In genomic region chr5:96288845-96289185, GRCh38 we compare ENCODE assay signal across 1 cellular context.
TF ChIP-seq lines count a peak whose summit lies in the region.

No MANE protein-coding gene starts in this region.

TF ChIP-seq in HepG2, 621 proteins besides CTCF, POLR2A, EP300 and RAD21 (continued from another document and continues in another):
- TF ChIP-seq BATF2 (CRISPR knock-in tag; IDR thresholded peaks at IDR 0.05): no peak
- no peak for TF ChIP-seq ELF1 (CRISPR knock-in tag; IDR thresholded peaks at IDR 0.05)
- no peak for TF ChIP-seq POLR2AphosphoS5 (IDR thresholded peaks at IDR 0.05; ENCODE audit: low read depth, low read length)
- TF ChIP-seq CSRNP1 (CRISPR knock-in tag; IDR thresholded peaks at IDR 0.05): no peak
- TF ChIP-seq ZNF83 (CRISPR knock-in tag; IDR thresholded peaks at IDR 0.05; ENCODE audit: borderline replicate concordance): no peak
- peak; percentile 53; the same call in 1 of the 2 replicates for TF ChIP-seq FOXA3 (CRISPR knock-in tag; IDR thresholded peaks at IDR 0.05)
- TF ChIP-seq XBP1 (CRISPR knock-in tag; IDR thresholded peaks at IDR 0.05): no peak
- no peak for TF ChIP-seq ZSCAN22 (CRISPR knock-in tag; IDR thresholded peaks at IDR 0.05)
- TF ChIP-seq THAP11 (CRISPR knock-in tag; IDR thresholded peaks at IDR 0.05): peak; percentile 48
- TF ChIP-seq ETV5 (CRISPR knock-in tag; IDR thresholded peaks at IDR 0.05; ENCODE audit: borderline replicate concordance): peak; percentile 63; the same call in 1 of the 2 replicates
- no peak for TF ChIP-seq HMG20B (CRISPR knock-in tag; conservative IDR thresholded peaks at IDR 0.05)
- TF ChIP-seq NKX3-1 (CRISPR knock-in tag; IDR thresholded peaks at IDR 0.05): no peak
- 0 out of 2 replicates have a peak, but pooled peaks have one; percentile 60 for TF ChIP-seq SIX1 (CRISPR knock-in tag; IDR thresholded peaks at IDR 0.05; ENCODE audit: borderline replicate concordance)
- TF ChIP-seq TGIF2 (CRISPR knock-in tag; IDR thresholded peaks at IDR 0.05): no peak
- TF ChIP-seq ZNF512 (CRISPR knock-in tag; IDR thresholded peaks at IDR 0.05): no peak
- TF ChIP-seq ONECUT2 (CRISPR knock-in tag; IDR thresholded peaks at IDR 0.05): peak; percentile 57
- TF ChIP-seq RFX3 (CRISPR knock-in tag; IDR thresholded peaks at IDR 0.05): no peak
- TF ChIP-seq ZNF362 (CRISPR knock-in tag; IDR thresholded peaks at IDR 0.05; ENCODE audit: borderline replicate concordance): 0 out of 2 replicates have a peak, but pooled peaks have one; percentile 10
- TF ChIP-seq ZMYM2 (CRISPR knock-in tag; IDR thresholded peaks at IDR 0.05): no peak
- TF ChIP-seq POLR2AphosphoS2 (IDR thresholded peaks at IDR 0.05; ENCODE audit: low read depth, low read length): no peak
- peak in 1 of 2 experiments; percentile 72; a peak in 2 of 4 replicates for TF ChIP-seq KLF16 (CRISPR knock-in tag; IDR thresholded peaks at IDR 0.05)
- TF ChIP-seq PRPF4 (IDR thresholded peaks at IDR 0.05; ENCODE audit: low read depth, low read length, poor library complexity, severe bottlenecking): no peak
- TF ChIP-seq NFIC (IDR thresholded peaks at IDR 0.05; ENCODE audit: low read length): 0 out of 2 replicates have a peak, but pooled peaks have one; percentile 30
- 0 out of 2 replicates have a peak, but pooled peaks have one; percentile 42 for TF ChIP-seq SMAD3 (CRISPR knock-in tag; IDR thresholded peaks at IDR 0.05)
- no peak for TF ChIP-seq CHD2 (IDR thresholded peaks at IDR 0.05; ENCODE audit: low read depth, low read length)
- TF ChIP-seq SAP130 (CRISPR knock-in tag; IDR thresholded peaks at IDR 0.05; ENCODE audit: low read depth): 0 out of 2 replicates have a peak, but pooled peaks have one; percentile 15
- no peak for TF ChIP-seq TBP (CRISPR knock-in tag; IDR thresholded peaks at IDR 0.05)
- TF ChIP-seq HOXD1 (CRISPR knock-in tag; IDR thresholded peaks at IDR 0.05): no peak
- no peak for TF ChIP-seq ZNF879 (CRISPR knock-in tag; IDR thresholded peaks at IDR 0.05)
- TF ChIP-seq ATF4 (CRISPR knock-in tag; IDR thresholded peaks at IDR 0.05): peak in 1 of 2 experiments; percentile 71; a peak in 2 of 4 replicates
- no peak for TF ChIP-seq CREM (IDR thresholded peaks at IDR 0.05)
- no peak for TF ChIP-seq CREM (CRISPR knock-in tag; IDR thresholded peaks at IDR 0.05)
- TF ChIP-seq FOXP1 (IDR thresholded peaks at IDR 0.05): no peak
- TF ChIP-seq FOXP1 (CRISPR knock-in tag; IDR thresholded peaks at IDR 0.05): peak; percentile 37; the same call in 1 of the 2 replicates
- TF ChIP-seq ARNT2 (CRISPR knock-in tag; IDR thresholded peaks at IDR 0.05; ENCODE audit: low read depth): no peak
- no peak for TF ChIP-seq ZNF513 (CRISPR knock-in tag; conservative IDR thresholded peaks at IDR 0.05)
- no peak for TF ChIP-seq ZNF329 (CRISPR knock-in tag; IDR thresholded peaks at IDR 0.05; ENCODE audit: low read depth)
- TF ChIP-seq AHDC1 (CRISPR knock-in tag; IDR thresholded peaks at IDR 0.05; ENCODE audit: borderline replicate concordance): peak; percentile 49; the same call in 1 of the 2 replicates
- 0 out of 2 replicates have a peak, but pooled peaks have one; percentile 30 for TF ChIP-seq ELF3 (CRISPR knock-in tag; IDR thresholded peaks at IDR 0.05)
- no peak for TF ChIP-seq ZBTB42 (CRISPR knock-in tag; IDR thresholded peaks at IDR 0.05)
- TF ChIP-seq ZNF24 (IDR thresholded peaks at IDR 0.05): no peak
- no peak for TF ChIP-seq NFYC (CRISPR knock-in tag; IDR thresholded peaks at IDR 0.05)
- TF ChIP-seq SAFB2 (CRISPR knock-in tag; IDR thresholded peaks at IDR 0.05; ENCODE audit: borderline replicate concordance, low read depth): no peak
- TF ChIP-seq ZNF124 (CRISPR knock-in tag; IDR thresholded peaks at IDR 0.05): 0 out of 2 replicates have a peak, but pooled peaks have one; percentile 28
- TF ChIP-seq ZNF768 (CRISPR knock-in tag; IDR thresholded peaks at IDR 0.05): no peak
- TF ChIP-seq SIX4 (CRISPR knock-in tag; IDR thresholded peaks at IDR 0.05): peak; percentile 42; the same call in 1 of the 2 replicates
- TF ChIP-seq ZBTB20 (CRISPR knock-in tag; IDR thresholded peaks at IDR 0.05; ENCODE audit: borderline replicate concordance, low read depth): no peak
- TF ChIP-seq SPEN (CRISPR knock-in tag; IDR thresholded peaks at IDR 0.05; ENCODE audit: low read depth): no peak
- no peak for TF ChIP-seq HNF4A (CRISPR knock-in tag; IDR thresholded peaks at IDR 0.05)
- TF ChIP-seq ASH2L (IDR thresholded peaks at IDR 0.05; ENCODE audit: insufficient read length, low read depth, low read length): no peak
- no peak for TF ChIP-seq GRHL1 (CRISPR knock-in tag; conservative IDR thresholded peaks at IDR 0.05)
- TF ChIP-seq SMARCC2 (IDR thresholded peaks at IDR 0.05): no peak
- no peak for TF ChIP-seq PLSCR1 (CRISPR knock-in tag; IDR thresholded peaks at IDR 0.05; ENCODE audit: borderline replicate concordance)
- TF ChIP-seq GATAD2A (CRISPR knock-in tag; IDR thresholded peaks at IDR 0.05): peak; percentile 86
- no peak for TF ChIP-seq PHF20 (CRISPR knock-in tag; IDR thresholded peaks at IDR 0.05)
- TF ChIP-seq SOX5 (CRISPR knock-in tag; IDR thresholded peaks at IDR 0.05; ENCODE audit: borderline replicate concordance): peak; percentile 53; the same call in 1 of the 2 replicates
